10 cellular contexts compared by ENCODE assay signal in the genomic region with DNA sequence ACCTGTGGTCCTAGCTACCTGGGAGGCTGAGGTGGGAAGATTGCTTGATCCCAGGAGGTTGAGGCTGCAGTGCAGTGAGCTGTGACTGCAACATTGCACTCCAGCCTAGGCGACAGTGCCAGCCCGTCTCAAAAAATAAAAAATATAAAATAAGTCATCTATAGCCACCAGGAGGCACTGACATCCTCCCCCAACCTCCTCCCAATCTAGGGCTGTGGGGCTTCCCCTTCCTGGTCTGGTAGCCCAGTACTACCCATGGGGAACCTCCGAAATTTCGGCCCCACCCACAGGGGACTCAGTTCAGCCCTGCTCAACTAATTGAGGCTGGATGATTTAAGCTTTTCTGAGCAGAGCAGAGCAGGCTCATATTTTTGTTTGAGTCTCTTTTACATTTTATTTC. TPM values are rescaled to one million over a fixed set of nuclear protein-coding genes. Genes with fewer than 3 reads are reported as not detected.
DNase-seq lines count a peak whose midpoint lies in the region; ATAC-seq, FAIRE-seq and TF ChIP-seq lines count a peak whose summit lies in the region.
"Had no signal": no experiment of that assay in that cellular context is flagged by ENCODE, and none has a peak within 500 bp of the region (broad histone marks: within the 10 kb centered on the region; RNA-seq: fewer than 3 reads in every experiment).

No MANE protein-coding gene starts in this region.

- peak; percentile 57 for ATAC-seq in GM21529 (IDR thresholded peaks at IDR 0.05; ENCODE audit: unreplicated experiment)

- no peak for DNase-seq in D721Med (ENCODE audit: insufficient read length, low spot score)
- DNase-seq in NOMO-1 treated with DMSO at 0.1 percent for 48 hours (lab: John Stamatoyannopoulos, UW; ENCODE audit: unreplicated experiment) = peak; percentile 90
- DNase-seq in activated T-helper 9 cell treated with anti-CD3 and anti-CD28 coated beads, Interleukin-2, amount 50 U/mL, for 16 hours (ENCODE audit: low read depth) = peak; percentile 37
- DNase-seq in lung microvascular endothelial cell (ENCODE audit: low read depth in 2 of 2) = peak; percentile 32 to 35
- DNase-seq in NCI-H524 treated with DMSO at 0.1 percent for 48 hours (lab: John Stamatoyannopoulos, UW) = no peak
- DNase-seq in AG08395 (ENCODE audit: low spot score) = no peak
- DNase-seq in occipital lobe (lab: John Stamatoyannopoulos, UW) = no peak

- FAIRE-seq in D721Med (lab: Jason Lieb, UNC) = no peak

- peak; percentile 21 for TF ChIP-seq CTCF in D721Med (IDR thresholded peaks at IDR 0.05; ENCODE audit: insufficient read depth, missing control alignments)

RNA-seq across cellular contexts. Expression of a gene that starts 3.2 kb away (rescaled TPM):
- total RNA-seq in lung microvascular endothelial cell (under 0.01 TPM in 1 of 2 replicates, not detected in the other), occipital lobe (not detected)
- total RNA-seq: glomerular endothelial cell, subcutaneous adipose tissue had no signal

RNA-seq across cellular contexts. Expression of a gene that starts 16.5 kb away (rescaled TPM):
- 12.3 and 12.6 TPM in 2 replicates for total RNA-seq in lung microvascular endothelial cell
- 18.9 TPM for total RNA-seq in occipital lobe

RNA-seq across cellular contexts. Expression of a gene that starts 30.4 kb away (rescaled TPM):
- total RNA-seq in lung microvascular endothelial cell (26.2 and 36.6 TPM in 2 replicates), occipital lobe (1.1 TPM)

RNA-seq across cellular contexts. Expression of a gene that starts 39.0 kb away (rescaled TPM):
- 2.8 and 3.2 TPM in 2 replicates for total RNA-seq in lung microvascular endothelial cell
- 8.3 TPM for total RNA-seq in occipital lobe

RNA-seq across cellular contexts. Expression of a gene that starts 49.5 kb away (rescaled TPM):
- total RNA-seq in lung microvascular endothelial cell (under 0.01 TPM in 2 replicates), occipital lobe (0.62 TPM)

Comparison
In these comparisons a context has a peak if more than half of its experiments do, and no peak if none do; other contexts are left out.
1. DNase-seq: peak in NOMO-1 treated with DMSO at 0.1 percent for 48 hours (single experiment), activated T-helper 9 cell treated with anti-CD3 and anti-CD28 coated beads, Interleukin-2, amount 50 U/mL, for 16 hours (single experiment) and lung microvascular endothelial cell (2 of 2); none in D721Med (single experiment), NCI-H524 treated with DMSO at 0.1 percent for 48 hours (single experiment), AG08395 (single experiment) and occipital lobe (single experiment).
2. RNA of a gene that starts 30.4 kb away (total RNA-seq): 26.2 to 36.6 TPM in lung microvascular endothelial cell; 1.1 TPM in occipital lobe (single experiment); every median in the first group is over 10 times any median in the second.